Comparison of ENCODE assay signal across 8 cellular contexts in the genomic region with DNA sequence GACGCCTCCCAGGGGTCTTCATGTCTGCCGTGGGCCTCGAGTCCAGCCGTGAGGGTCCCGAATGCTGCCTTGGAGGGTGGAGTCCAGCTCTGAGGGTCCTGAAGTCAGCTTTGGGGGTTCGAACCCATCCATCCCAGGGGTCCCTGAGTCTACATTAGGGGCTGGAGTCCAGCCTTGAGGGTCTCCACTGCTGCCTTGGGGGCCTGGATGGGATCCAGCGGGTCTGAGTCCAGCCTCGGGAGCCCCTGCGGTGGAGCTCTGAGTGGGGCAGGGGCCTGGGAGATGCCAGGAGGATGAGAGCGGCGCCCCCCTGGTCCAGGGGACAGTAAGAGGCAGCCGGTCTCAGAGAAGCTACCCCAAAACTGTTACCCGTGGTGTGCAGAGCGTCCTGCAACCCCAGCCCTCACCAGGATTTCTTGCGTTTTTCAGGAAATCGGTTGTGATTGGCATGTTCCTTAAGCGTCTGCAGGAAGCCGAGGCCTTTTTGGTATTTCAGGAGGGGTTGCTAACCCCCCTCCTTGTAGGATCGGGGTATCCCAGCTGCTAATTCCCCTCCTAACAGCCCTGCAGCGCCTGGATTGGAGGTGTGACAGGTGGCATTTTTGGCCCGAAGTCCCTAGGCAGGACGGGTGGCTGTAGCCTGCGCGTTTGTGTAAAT. TPM values are rescaled to one million over a fixed set of nuclear protein-coding genes. Genes with fewer than 3 reads are reported as not detected.
A peak's percentile ranks its signal among the peaks of the same experiment; 100 is the strongest.
DNase-seq lines count a peak whose midpoint lies in the region; ATAC-seq and TF ChIP-seq lines count a peak whose summit lies in the region.

No MANE protein-coding gene starts in this region.

- ATAC-seq in gastroesophageal sphincter (no peak), GM21529 (IDR thresholded peaks at IDR 0.05; ENCODE audit: unreplicated experiment) (no peak)

- no peaks in the 10 kb centered on the region for H3K9me3 Mint-ChIP-seq in T-helper 2 cell treated with Interferon-gamma antibody and Interleukin-4, amounts not matched to agents 5 μg/mL and 100 μg/mL, for 36 hours
- no peaks in the 10 kb centered on the region for H3K9me3 Mint-ChIP-seq in progenitor cell of endocrine pancreas (ENCODE audit: low read depth)

- TF ChIP-seq POLR2A in gastroesophageal sphincter (IDR thresholded peaks at IDR 0.05): no peak

- no peaks in the 10 kb centered on the region; the same call in 1 of the 2 replicates for H3K4me1 ChIP-seq in ES-I3 (ENCODE audit: insufficient read depth, low read length)
- peaks cover 0 to 43% (median 9%) of the 10 kb centered on the region in 3 donors for H3K4me1 ChIP-seq in gastroesophageal sphincter

- peak overlapping the region; percentile 93 for H3K9ac ChIP-seq in ES-I3 (ENCODE audit: low read depth, low read length)

- H3K27me3 ChIP-seq in gastroesophageal sphincter: peaks cover 15% of the 10 kb centered on the region

- peak overlapping the region; percentile 68 to 83 for H3K4me3 ChIP-seq in gastroesophageal sphincter

- TF ChIP-seq CTCF in gastroesophageal sphincter (IDR thresholded peaks at IDR 0.05): no peak
- no peak for TF ChIP-seq CTCF in progenitor cell of endocrine pancreas (IDR thresholded peaks at IDR 0.05; ENCODE audit: unreplicated experiment)

- H3K36me3 ChIP-seq in ES-I3 (ENCODE audit: insufficient read depth, low read length) (no peaks in the 10 kb centered on the region), gastroesophageal sphincter (peaks cover 0 to 13% of the 10 kb centered on the region in 2 donors)

- peak overlapping the region in 3 of 4 donors; percentile 27 to 98 (median 96) for H3K27ac ChIP-seq in gastroesophageal sphincter

- peaks cover 10% of the 10 kb centered on the region for H3K36me3 Mint-ChIP-seq in T-helper 2 cell treated with Interferon-gamma antibody and Interleukin-4, amounts not matched to agents 5 μg/mL and 100 μg/mL, for 36 hours (ENCODE audit: low read depth)
- peaks cover 3% of the 10 kb centered on the region for H3K36me3 Mint-ChIP-seq in progenitor cell of endocrine pancreas (ENCODE audit: insufficient read depth)

- 0 to 18% methylated on average over 2 to 5 of the region's 24 CpGs for WGBS in gastroesophageal sphincter (ENCODE audit: low coverage in 1 of 2), 2 donors

- H3K27ac Mint-ChIP-seq in T-helper 2 cell treated with Interferon-gamma antibody and Interleukin-4, amounts not matched to agents 5 μg/mL and 100 μg/mL, for 36 hours: peak overlapping the region; percentile 82
- H3K27ac Mint-ChIP-seq in progenitor cell of endocrine pancreas: peak overlapping the region; percentile 62

- no peak for DNase-seq in T-helper 2 cell treated with Interferon-gamma antibody and Interleukin-4, amounts not matched to agents 5 μg/mL and 100 μg/mL, for 36 hours (ENCODE audit: low spot score)
- no peak for DNase-seq in progenitor cell of endocrine pancreas (ENCODE audit: low spot score, unreplicated experiment)
- no peak for DNase-seq in DMS114 treated with DMSO at 0.1 percent for 48 hours (lab: John Stamatoyannopoulos, UW; ENCODE audit: unreplicated experiment)
- no peak for DNase-seq in hypothalamus (lab: John Stamatoyannopoulos, UW)
- DNase-seq in AML-193 (lab: John Stamatoyannopoulos, UW): no peak

- H3K9me3 ChIP-seq in ES-I3 (ENCODE audit: control insufficient read depth, insufficient read depth, low read length) (no peaks in the 10 kb centered on the region), gastroesophageal sphincter (no peaks in the 10 kb centered on the region)

- no peak for TF ChIP-seq EP300 in gastroesophageal sphincter (IDR thresholded peaks at IDR 0.05)

- peaks cover 21% of the 10 kb centered on the region for H3K4me1 Mint-ChIP-seq in T-helper 2 cell treated with Interferon-gamma antibody and Interleukin-4, amounts not matched to agents 5 μg/mL and 100 μg/mL, for 36 hours (ENCODE audit: low read depth)
- peaks cover 9% of the 10 kb centered on the region for H3K4me1 Mint-ChIP-seq in progenitor cell of endocrine pancreas (ENCODE audit: low read depth)

- H3K27me3 Mint-ChIP-seq in T-helper 2 cell treated with Interferon-gamma antibody and Interleukin-4, amounts not matched to agents 5 μg/mL and 100 μg/mL, for 36 hours (ENCODE audit: low read depth): peaks cover 6% of the 10 kb centered on the region
- no peaks in the 10 kb centered on the region for H3K27me3 Mint-ChIP-seq in progenitor cell of endocrine pancreas

- peak overlapping the region; percentile 86 for H3K4me3 Mint-ChIP-seq in T-helper 2 cell treated with Interferon-gamma antibody and Interleukin-4, amounts not matched to agents 5 μg/mL and 100 μg/mL, for 36 hours
- peak overlapping the region; percentile 82 for H3K4me3 Mint-ChIP-seq in progenitor cell of endocrine pancreas (ENCODE audit: low read depth)

RNA-seq across cellular contexts. Expression of gene GTPBP6, which starts 1.7 kb away (rescaled TPM):
- total RNA-seq in gastroesophageal sphincter (10 to 100 TPM; 35.3 to 53.5 (median 46.3) TPM), progenitor cell of endocrine pancreas (71.1 and 72.7 TPM in 2 replicates)

RNA-seq across cellular contexts. Expression of gene PLCXD1, which starts 39.1 kb away (rescaled TPM):
- total RNA-seq in gastroesophageal sphincter (1 to 10 TPM; 1.1 to 8.8 (median 6.0) TPM), progenitor cell of endocrine pancreas (52.3 and 55.6 TPM in 2 replicates)
